In genomic region chr1:178094752-178095645, GRCh38 we compare ENCODE assay signal across 8 cellular contexts. TPM values are rescaled to one million over a fixed set of nuclear protein-coding genes. Genes with fewer than 3 reads are reported as not detected.
A peak's percentile ranks its signal among the peaks of the same experiment; 100 is the strongest.
DNase-seq lines count a peak whose midpoint lies in the region; ATAC-seq and TF ChIP-seq lines count a peak whose summit lies in the region.

No MANE protein-coding gene starts in this region.

- H3K4me1 ChIP-seq in HUES64 (ENCODE audit: insufficient read depth, low read length): peaks cover 40% of the 10 kb centered on the region
- H3K4me1 ChIP-seq in muscle layer of duodenum (ENCODE audit: control insufficient read depth in 1 of 2, insufficient read depth in 2 of 2, low read length in 2 of 2): peaks cover 9 to 34% of the 10 kb centered on the region in 2 donors

- DNase-seq in AG08396 (ENCODE audit: low spot score) (peak; percentile 33), choroid plexus epithelial cell (ENCODE audit: low read depth) (peak; percentile 55), GM19240 (ENCODE audit: insufficient read length, low spot score) (no peak), RPMI8226 (no peak)

- H3K27ac ChIP-seq in HUES64 (ENCODE audit: low read depth, low read length): peak overlapping the region; percentile 94; the same call in 1 of the 2 replicates
- H3K27ac ChIP-seq in muscle layer of duodenum (ENCODE audit: low read length): peak overlapping the region; percentile 78

- H3K4me3 ChIP-seq in HUES64 (ENCODE audit: low read length): peak overlapping the region; percentile 94
- peak overlapping the region; percentile 86 for H3K4me3 ChIP-seq in choroid plexus epithelial cell (ENCODE audit: low read depth, low read length)
- peak overlapping the region; percentile 94 to 95 for H3K4me3 ChIP-seq in muscle layer of duodenum (ENCODE audit: low read depth in 1 of 2, low read length in 2 of 2)

- H3K4me3 Mint-ChIP-seq in stimulated activated memory B cell treated with anti-CD40 and anti-IgM and Interleukin-4, amounts not matched to agents 10 μg/mL and 1 μg/mL and 100 μg/mL, for 72 hours: no peak overlapping the region

- peaks cover 67% of the 10 kb centered on the region for H3K27me3 Mint-ChIP-seq in stimulated activated memory B cell treated with anti-CD40 and anti-IgM and Interleukin-4, amounts not matched to agents 10 μg/mL and 1 μg/mL and 100 μg/mL, for 72 hours

- peak overlapping the region; percentile 79 for H3K9ac ChIP-seq in HUES64 (ENCODE audit: low read depth, low read length)

- no peak for ATAC-seq in GM21786 (IDR thresholded peaks at IDR 0.05; ENCODE audit: unreplicated experiment)
- no peak for ATAC-seq in stimulated activated memory B cell treated with anti-CD40 and anti-IgM and Interleukin-4, amounts not matched to agents 10 μg/mL and 1 μg/mL and 100 μg/mL, for 72 hours

- H3K27me3 ChIP-seq in HUES64 (ENCODE audit: insufficient read depth, low read length) (no peaks in the 10 kb centered on the region), muscle layer of duodenum (ENCODE audit: low read depth, low read length) (no peaks in the 10 kb centered on the region)

- peaks cover 2% of the 10 kb centered on the region for H3K9me3 Mint-ChIP-seq in stimulated activated memory B cell treated with anti-CD40 and anti-IgM and Interleukin-4, amounts not matched to agents 10 μg/mL and 1 μg/mL and 100 μg/mL, for 72 hours

- H3K27ac Mint-ChIP-seq in stimulated activated memory B cell treated with anti-CD40 and anti-IgM and Interleukin-4, amounts not matched to agents 10 μg/mL and 1 μg/mL and 100 μg/mL, for 72 hours: no peak overlapping the region

- H3K9me3 ChIP-seq in HUES64 (ENCODE audit: insufficient read depth, low read depth, low read length): no peaks in the 10 kb centered on the region
- no peaks in the 10 kb centered on the region for H3K9me3 ChIP-seq in muscle layer of duodenum (ENCODE audit: control insufficient read depth in 1 of 2, low read length in 2 of 2)

- H3K36me3 Mint-ChIP-seq in stimulated activated memory B cell treated with anti-CD40 and anti-IgM and Interleukin-4, amounts not matched to agents 10 μg/mL and 1 μg/mL and 100 μg/mL, for 72 hours: no peaks in the 10 kb centered on the region

- peaks cover 14% of the 10 kb centered on the region for H3K4me1 Mint-ChIP-seq in stimulated activated memory B cell treated with anti-CD40 and anti-IgM and Interleukin-4, amounts not matched to agents 10 μg/mL and 1 μg/mL and 100 μg/mL, for 72 hours

- H3K36me3 ChIP-seq in HUES64 (ENCODE audit: insufficient read depth, low read length): no peaks in the 10 kb centered on the region
- no peaks in the 10 kb centered on the region for H3K36me3 ChIP-seq in muscle layer of duodenum (ENCODE audit: control insufficient read depth in 1 of 2, insufficient read depth in 2 of 2, low read length in 2 of 2)

- TF ChIP-seq CTCF in choroid plexus epithelial cell (conservative IDR thresholded peaks at IDR 0.05; ENCODE audit: low read depth, low read length): no peak

- 19% methylated on average over 11 of the region's 11 CpGs for WGBS in HUES64

RNA-seq across cellular contexts. Expression of gene RASAL2, which starts 1.1 kb away (rescaled TPM):
- 13.1 TPM for polyA plus RNA-seq in HUES64 (2013, experiment 1 of 2)
- polyA plus RNA-seq in HUES64 (2013, experiment 2 of 2): 14.4 TPM

Comparison
In these comparisons a context has a peak if more than half of its experiments do, and no peak if none do; other contexts are left out.
1. DNase-seq: peak in AG08396 (single experiment) and choroid plexus epithelial cell (single experiment); none in GM19240 (single experiment) and RPMI8226 (single experiment).
2. Peak in every context shown above with its lines, with median percentiles within 50 percentile points of each other: H3K4me3 ChIP-seq.